ENCODE assay signal across 1 cellular context in the genomic region with DNA sequence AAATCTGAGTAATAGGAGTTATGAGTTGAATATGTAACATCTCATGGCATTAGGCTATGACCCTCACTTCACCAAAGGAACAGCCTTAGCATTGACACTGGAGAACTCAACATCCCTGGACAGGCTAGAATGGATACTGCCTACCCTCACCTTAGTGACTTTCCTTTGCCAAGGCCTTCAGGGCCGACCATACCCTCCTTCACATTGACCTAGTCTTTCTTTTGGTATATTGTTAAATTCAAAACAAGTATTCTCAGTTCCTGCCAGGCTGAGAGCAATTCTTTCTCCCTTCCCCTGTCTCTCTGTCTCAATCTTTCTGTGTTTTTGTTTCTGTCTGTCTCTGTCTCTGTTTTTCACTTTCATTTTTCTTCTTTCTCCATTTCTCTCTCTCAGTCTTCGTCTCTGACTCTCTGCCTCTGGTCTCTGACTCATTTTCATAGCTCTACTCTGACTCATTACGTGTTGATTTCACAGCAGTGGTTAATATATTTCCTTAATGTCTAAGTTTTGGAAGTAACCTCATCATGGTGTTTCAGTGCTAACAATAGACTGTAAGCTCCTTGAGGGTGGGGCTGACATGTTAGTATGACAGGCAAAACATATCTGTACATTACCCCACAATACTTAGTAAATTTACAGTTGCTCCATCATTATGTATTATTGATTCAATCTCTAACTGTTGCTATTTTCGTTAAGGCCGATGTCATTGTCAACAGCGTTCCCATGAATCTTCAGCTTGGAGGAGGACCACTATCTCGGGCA.
TF ChIP-seq lines count a peak whose summit lies in the region.

No MANE protein-coding gene starts in this region.

TF ChIP-seq in GM12878, 131 proteins besides CTCF, POLR2A, EP300 and RAD21 (continued from another document):
- TF ChIP-seq, protein P1, sequence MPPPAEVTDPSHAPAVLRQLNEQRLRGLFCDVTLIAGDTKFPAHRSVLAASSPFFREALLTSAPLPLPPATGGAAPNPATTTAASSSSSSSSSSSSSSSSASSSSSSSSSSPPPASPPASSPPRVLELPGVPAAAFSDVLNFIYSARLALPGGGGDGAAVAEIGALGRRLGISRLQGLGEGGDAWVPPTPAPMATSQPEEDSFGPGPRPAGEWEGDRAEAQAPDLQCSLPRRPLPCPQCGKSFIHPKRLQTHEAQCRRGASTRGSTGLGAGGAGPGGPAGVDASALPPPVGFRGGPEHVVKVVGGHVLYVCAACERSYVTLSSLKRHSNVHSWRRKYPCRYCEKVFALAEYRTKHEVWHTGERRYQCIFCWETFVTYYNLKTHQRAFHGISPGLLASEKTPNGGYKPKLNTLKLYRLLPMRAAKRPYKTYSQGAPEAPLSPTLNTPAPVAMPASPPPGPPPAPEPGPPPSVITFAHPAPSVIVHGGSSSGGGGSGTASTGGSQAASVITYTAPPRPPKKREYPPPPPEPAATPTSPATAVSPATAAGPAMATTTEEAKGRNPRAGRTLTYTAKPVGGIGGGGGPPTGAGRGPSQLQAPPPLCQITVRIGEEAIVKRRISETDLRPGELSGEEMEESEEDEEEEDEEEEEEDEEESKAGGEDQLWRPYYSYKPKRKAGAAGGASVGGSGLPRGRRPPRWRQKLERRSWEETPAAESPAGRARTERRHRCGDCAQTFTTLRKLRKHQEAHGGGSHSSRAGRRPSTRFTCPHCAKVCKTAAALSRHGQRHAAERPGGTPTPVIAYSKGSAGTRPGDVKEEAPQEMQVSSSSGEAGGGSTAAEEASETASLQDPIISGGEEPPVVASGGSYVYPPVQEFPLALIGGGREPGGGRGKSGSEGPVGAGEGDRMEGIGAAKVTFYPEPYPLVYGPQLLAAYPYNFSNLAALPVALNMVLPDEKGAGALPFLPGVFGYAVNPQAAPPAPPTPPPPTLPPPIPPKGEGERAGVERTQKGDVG (CRISPR knock-in tag; IDR thresholded peaks at IDR 0.05), result no peak
- TF ChIP-seq CHD2 (IDR thresholded peaks at IDR 0.05; ENCODE audit: borderline replicate concordance, low read depth, low read length) (peak; percentile 73; the same call in 1 of the 2 replicates), ZSCAN29 (IDR thresholded peaks at IDR 0.05) (no peak), SUPT20H (IDR thresholded peaks at IDR 0.05; ENCODE audit: borderline replicate concordance, control insufficient read depth, low read depth, low read length) (no peak), ZNF24 (IDR thresholded peaks at IDR 0.05) (peak; percentile 75; the same call in 1 of the 2 replicates), GABPA (IDR thresholded peaks at IDR 0.05; ENCODE audit: low read depth) (peak; percentile 80), ASH2L (IDR thresholded peaks at IDR 0.05; ENCODE audit: borderline replicate concordance, low read depth) (no peak), DPF2 (IDR thresholded peaks at IDR 0.05) (peak; percentile 99), HDAC6 (IDR thresholded peaks at IDR 0.05; ENCODE audit: unreplicated experiment) (no peak)
- TF ChIP-seq, protein P2, sequence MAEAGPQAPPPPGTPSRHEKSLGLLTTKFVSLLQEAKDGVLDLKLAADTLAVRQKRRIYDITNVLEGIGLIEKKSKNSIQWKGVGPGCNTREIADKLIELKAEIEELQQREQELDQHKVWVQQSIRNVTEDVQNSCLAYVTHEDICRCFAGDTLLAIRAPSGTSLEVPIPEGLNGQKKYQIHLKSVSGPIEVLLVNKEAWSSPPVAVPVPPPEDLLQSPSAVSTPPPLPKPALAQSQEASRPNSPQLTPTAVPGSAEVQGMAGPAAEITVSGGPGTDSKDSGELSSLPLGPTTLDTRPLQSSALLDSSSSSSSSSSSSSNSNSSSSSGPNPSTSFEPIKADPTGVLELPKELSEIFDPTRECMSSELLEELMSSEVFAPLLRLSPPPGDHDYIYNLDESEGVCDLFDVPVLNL (IDR thresholded peaks at IDR 0.05; ENCODE audit: low read depth, low read length), result no peak
- TF ChIP-seq, protein P3, sequence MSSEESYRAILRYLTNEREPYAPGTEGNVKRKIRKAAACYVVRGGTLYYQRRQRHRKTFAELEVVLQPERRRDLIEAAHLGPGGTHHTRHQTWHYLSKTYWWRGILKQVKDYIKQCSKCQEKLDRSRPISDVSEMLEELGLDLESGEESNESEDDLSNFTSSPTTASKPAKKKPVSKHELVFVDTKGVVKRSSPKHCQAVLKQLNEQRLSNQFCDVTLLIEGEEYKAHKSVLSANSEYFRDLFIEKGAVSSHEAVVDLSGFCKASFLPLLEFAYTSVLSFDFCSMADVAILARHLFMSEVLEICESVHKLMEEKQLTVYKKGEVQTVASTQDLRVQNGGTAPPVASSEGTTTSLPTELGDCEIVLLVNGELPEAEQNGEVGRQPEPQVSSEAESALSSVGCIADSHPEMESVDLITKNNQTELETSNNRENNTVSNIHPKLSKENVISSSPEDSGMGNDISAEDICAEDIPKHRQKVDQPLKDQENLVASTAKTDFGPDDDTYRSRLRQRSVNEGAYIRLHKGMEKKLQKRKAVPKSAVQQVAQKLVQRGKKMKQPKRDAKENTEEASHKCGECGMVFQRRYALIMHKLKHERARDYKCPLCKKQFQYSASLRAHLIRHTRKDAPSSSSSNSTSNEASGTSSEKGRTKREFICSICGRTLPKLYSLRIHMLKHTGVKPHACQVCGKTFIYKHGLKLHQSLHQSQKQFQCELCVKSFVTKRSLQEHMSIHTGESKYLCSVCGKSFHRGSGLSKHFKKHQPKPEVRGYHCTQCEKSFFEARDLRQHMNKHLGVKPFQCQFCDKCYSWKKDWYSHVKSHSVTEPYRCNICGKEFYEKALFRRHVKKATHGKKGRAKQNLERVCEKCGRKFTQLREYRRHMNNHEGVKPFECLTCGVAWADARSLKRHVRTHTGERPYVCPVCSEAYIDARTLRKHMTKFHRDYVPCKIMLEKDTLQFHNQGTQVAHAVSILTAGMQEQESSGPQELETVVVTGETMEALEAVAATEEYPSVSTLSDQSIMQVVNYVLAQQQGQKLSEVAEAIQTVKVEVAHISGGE (CRISPR knock-in tag; IDR thresholded peaks at IDR 0.05), result no peak
- TF ChIP-seq, protein P4, sequence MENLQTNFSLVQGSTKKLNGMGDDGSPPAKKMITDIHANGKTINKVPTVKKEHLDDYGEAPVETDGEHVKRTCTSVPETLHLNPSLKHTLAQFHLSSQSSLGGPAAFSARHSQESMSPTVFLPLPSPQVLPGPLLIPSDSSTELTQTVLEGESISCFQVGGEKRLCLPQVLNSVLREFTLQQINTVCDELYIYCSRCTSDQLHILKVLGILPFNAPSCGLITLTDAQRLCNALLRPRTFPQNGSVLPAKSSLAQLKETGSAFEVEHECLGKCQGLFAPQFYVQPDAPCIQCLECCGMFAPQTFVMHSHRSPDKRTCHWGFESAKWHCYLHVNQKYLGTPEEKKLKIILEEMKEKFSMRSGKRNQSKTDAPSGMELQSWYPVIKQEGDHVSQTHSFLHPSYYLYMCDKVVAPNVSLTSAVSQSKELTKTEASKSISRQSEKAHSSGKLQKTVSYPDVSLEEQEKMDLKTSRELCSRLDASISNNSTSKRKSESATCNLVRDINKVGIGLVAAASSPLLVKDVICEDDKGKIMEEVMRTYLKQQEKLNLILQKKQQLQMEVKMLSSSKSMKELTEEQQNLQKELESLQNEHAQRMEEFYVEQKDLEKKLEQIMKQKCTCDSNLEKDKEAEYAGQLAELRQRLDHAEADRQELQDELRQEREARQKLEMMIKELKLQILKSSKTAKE (IDR thresholded peaks at IDR 0.05; ENCODE audit: low read depth, poor library complexity, severe bottlenecking), result peak; percentile 100
- TF ChIP-seq, protein P5, sequence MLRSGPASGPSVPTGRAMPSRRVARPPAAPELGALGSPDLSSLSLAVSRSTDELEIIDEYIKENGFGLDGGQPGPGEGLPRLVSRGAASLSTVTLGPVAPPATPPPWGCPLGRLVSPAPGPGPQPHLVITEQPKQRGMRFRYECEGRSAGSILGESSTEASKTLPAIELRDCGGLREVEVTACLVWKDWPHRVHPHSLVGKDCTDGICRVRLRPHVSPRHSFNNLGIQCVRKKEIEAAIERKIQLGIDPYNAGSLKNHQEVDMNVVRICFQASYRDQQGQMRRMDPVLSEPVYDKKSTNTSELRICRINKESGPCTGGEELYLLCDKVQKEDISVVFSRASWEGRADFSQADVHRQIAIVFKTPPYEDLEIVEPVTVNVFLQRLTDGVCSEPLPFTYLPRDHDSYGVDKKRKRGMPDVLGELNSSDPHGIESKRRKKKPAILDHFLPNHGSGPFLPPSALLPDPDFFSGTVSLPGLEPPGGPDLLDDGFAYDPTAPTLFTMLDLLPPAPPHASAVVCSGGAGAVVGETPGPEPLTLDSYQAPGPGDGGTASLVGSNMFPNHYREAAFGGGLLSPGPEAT (IDR thresholded peaks at IDR 0.05; ENCODE audit: low read depth), result peak; percentile 96
- TF ChIP-seq, protein P6, sequence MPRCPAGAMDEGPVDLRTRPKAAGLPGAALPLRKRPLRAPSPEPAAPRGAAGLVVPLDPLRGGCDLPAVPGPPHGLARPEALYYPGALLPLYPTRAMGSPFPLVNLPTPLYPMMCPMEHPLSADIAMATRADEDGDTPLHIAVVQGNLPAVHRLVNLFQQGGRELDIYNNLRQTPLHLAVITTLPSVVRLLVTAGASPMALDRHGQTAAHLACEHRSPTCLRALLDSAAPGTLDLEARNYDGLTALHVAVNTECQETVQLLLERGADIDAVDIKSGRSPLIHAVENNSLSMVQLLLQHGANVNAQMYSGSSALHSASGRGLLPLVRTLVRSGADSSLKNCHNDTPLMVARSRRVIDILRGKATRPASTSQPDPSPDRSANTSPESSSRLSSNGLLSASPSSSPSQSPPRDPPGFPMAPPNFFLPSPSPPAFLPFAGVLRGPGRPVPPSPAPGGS (IDR thresholded peaks at IDR 0.05; ENCODE audit: borderline replicate concordance, insufficient read depth, low read depth, low read length, poor library complexity, severe bottlenecking), result peak; percentile 78
